Comparison of ENCODE assay signal across 8 cellular contexts in the genomic region with DNA sequence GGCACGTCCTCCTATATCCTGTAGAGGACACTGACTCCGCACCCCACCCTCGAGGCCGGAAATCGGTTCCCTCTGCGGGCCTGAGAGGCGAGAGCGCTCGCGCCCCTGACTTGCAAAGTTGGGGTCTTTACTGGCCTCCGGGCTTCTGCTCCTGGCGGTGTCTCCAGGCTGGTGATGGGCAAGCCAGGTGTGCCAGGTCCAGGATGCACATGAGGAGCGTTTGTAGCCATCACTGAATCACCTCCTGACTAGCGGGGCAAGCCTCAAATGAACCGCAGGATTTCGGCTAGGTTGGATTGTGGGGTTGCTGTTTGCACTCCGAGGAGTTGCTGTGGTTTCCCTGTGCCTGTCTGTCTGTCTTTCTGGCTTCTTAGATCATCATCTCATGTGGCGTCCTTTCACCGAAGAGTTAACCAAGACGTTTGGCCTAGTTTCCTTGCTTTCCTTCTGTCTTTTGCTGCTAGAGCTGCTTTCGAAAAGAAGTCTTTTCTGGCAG. TPM values are rescaled to one million over a fixed set of nuclear protein-coding genes. Genes with fewer than 3 reads are reported as not detected.
DNase-seq lines count a peak whose midpoint lies in the region; ATAC-seq and TF ChIP-seq lines count a peak whose summit lies in the region.
"Not testable (repeated sequence)": the region's sequence is repeated elsewhere in the genome, so short reads cannot be mapped to it uniquely, and the experiment has no call there.

No MANE protein-coding gene starts in this region.

- H3K4me3 ChIP-seq in LNCaP clone FGC (ENCODE audit: low read depth, low read length), result peak overlapping the region; percentile 54
- H3K4me3 ChIP-seq in ascending aorta, result peak overlapping the region; percentile 80 to 81
- H3K4me3 ChIP-seq in fibroblast of lung (replicated peaks in 1 of 4; ENCODE audit: control extremely low read depth in 1 of 4, insufficient read depth in 1 of 4, low read depth in 3 of 4, low read length in 4 of 4), result peak overlapping the region; percentile 57 to 83 (median 62)
- H3K4me3 ChIP-seq in lower lobe of right lung, result peak overlapping the region; percentile 72
- peak overlapping the region; percentile 69 for H3K4me3 ChIP-seq in retinal pigment epithelial cell (ENCODE audit: low read length)

- H3K4me3 Mint-ChIP-seq in type B pancreatic cell, result peak overlapping the region; percentile 97

- peak overlapping the region; percentile 57 for H2AFZ ChIP-seq in fibroblast of lung (ENCODE audit: low read length)

- H3K9ac ChIP-seq in fibroblast of lung (ENCODE audit: insufficient read depth, low read length), result peak overlapping the region; percentile 20

- not testable (repeated sequence) for H3K36me3 ChIP-seq in ascending aorta; fibroblast of lung (ENCODE audit: control insufficient read depth, insufficient read depth, low read length); lower lobe of right lung

- DNase-seq in Daoy (ENCODE audit: low read depth) (peak; percentile 35), fibroblast of lung (ENCODE audit: low read depth in 2 of 2) (peak in 1 of 2 donors; percentile 29)
- DNase-seq in LNCaP clone FGC (ENCODE audit: low read depth); ascending aorta (ENCODE audit: low spot score in 2 of 2); lower lobe of right lung; retinal pigment epithelial cell (ENCODE audit: low read depth); type B pancreatic cell (ENCODE audit: extremely low spot score, unreplicated experiment): not testable (repeated sequence)

- intact Hi-C loops in ascending aorta (cut with DNase I); lower lobe of right lung (cut with DNase I): not testable (repeated sequence)

- H3K36me3 Mint-ChIP-seq in type B pancreatic cell, result not testable (repeated sequence)

- peaks cover 0 to 14% of the 10 kb centered on the region in 2 donors for H3K4me1 ChIP-seq in ascending aorta
- H3K4me1 ChIP-seq in fibroblast of lung (ENCODE audit: control insufficient read depth, extremely low read depth, insufficient read depth, low read length); lower lobe of right lung: not testable (repeated sequence)

- not testable (repeated sequence) for H3K9me3 ChIP-seq in ascending aorta; fibroblast of lung (ENCODE audit: control insufficient read depth, insufficient read depth, low read depth, low read length); lower lobe of right lung

- H3K4me2 ChIP-seq in fibroblast of lung (ENCODE audit: extremely low read depth, insufficient read depth, low read length), result peak overlapping the region; percentile 85

- H3K27me3 ChIP-seq in ascending aorta; fibroblast of lung (ENCODE audit: control insufficient read depth, insufficient read depth, low read length): not testable (repeated sequence)
- H3K27me3 ChIP-seq in lower lobe of right lung (ENCODE audit: low read depth), result peaks cover 13% of the 10 kb centered on the region

- not testable (repeated sequence) for H4K20me1 ChIP-seq in fibroblast of lung (ENCODE audit: control insufficient read depth, extremely low read depth, insufficient read depth, low read length)

- peak overlapping the region; percentile 82; the same call in 1 of the 2 replicates for H3K27ac ChIP-seq in VCaP
- peak overlapping the region; percentile 27 to 31 for H3K27ac ChIP-seq in ascending aorta
- peak overlapping the region; percentile 62 for H3K27ac ChIP-seq in fibroblast of lung (ENCODE audit: insufficient read depth, low read length)
- not testable (repeated sequence) for H3K27ac ChIP-seq in lower lobe of right lung

- not testable (repeated sequence) for ATAC-seq in lower lobe of right lung

- not testable (repeated sequence) for H3K9me3 Mint-ChIP-seq in type B pancreatic cell

- H3K27me3 Mint-ChIP-seq in type B pancreatic cell, result not testable (repeated sequence)

- not testable (repeated sequence) for TF ChIP-seq CTCF in LNCaP clone FGC (IDR thresholded peaks at IDR 0.05; ENCODE audit: control insufficient read depth, extremely low read depth, insufficient read depth); VCaP (conservative IDR thresholded peaks at IDR 0.05); ascending aorta (IDR thresholded peaks at IDR 0.05); fibroblast of lung (conservative IDR thresholded peaks at IDR 0.05 in 1 of 2, IDR thresholded peaks at IDR 0.05 in 1 of 2; ENCODE audit: low read depth in 1 of 2, low read length in 2 of 2); lower lobe of right lung (IDR thresholded peaks at IDR 0.05); retinal pigment epithelial cell (conservative IDR thresholded peaks at IDR 0.05; ENCODE audit: low read depth, low read length); type B pancreatic cell (conservative IDR thresholded peaks at IDR 0.05)

- H3K27ac Mint-ChIP-seq in type B pancreatic cell, result peak overlapping the region; percentile 61

- not testable (repeated sequence) for H3K79me2 ChIP-seq in fibroblast of lung (ENCODE audit: control insufficient read depth, insufficient read depth, low read length)

- H3K4me1 Mint-ChIP-seq in type B pancreatic cell (ENCODE audit: unreplicated experiment), result peaks cover 11% of the 10 kb centered on the region

RNA-seq across cellular contexts. Expression of gene NBPF3, which starts 0.7 kb away (rescaled TPM):
- total RNA-seq in Daoy (2014; rRNA removed; shearing (Covaris generic)), result 9.3 and 11.6 TPM in 2 replicates
- total RNA-seq in ascending aorta (3.9 TPM), fibroblast of lung (13.4 and 35.0 TPM in 2 replicates), lower lobe of right lung (9.5 TPM), type B pancreatic cell (ENCODE audit: low replicate concordance) (13.6 and 13.7 TPM in 2 replicates)
- polyA plus RNA-seq in fibroblast of lung, result 13.0 and 20.4 TPM in 2 replicates
- 12.8 and 18.6 TPM in 2 replicates for polyA plus RNA-seq in fibroblast of lung (2012)
- 22.9 and 27.9 TPM in 2 replicates for polyA minus RNA-seq in fibroblast of lung (ENCODE audit: low replicate concordance)
